In genomic region chr11:35281169-35281591, GRCh38 we compare ENCODE assay signal across 1 cellular context.
TF ChIP-seq lines count a peak whose summit lies in the region.

No MANE protein-coding gene starts in this region.

TF ChIP-seq in liver, 16 proteins besides CTCF, POLR2A, EP300 and RAD21 (continued from another document):
- no peak for TF ChIP-seq ZBTB33 (IDR thresholded peaks at IDR 0.05)
